ENCODE assay signal across 9 cellular contexts in the genomic region with DNA sequence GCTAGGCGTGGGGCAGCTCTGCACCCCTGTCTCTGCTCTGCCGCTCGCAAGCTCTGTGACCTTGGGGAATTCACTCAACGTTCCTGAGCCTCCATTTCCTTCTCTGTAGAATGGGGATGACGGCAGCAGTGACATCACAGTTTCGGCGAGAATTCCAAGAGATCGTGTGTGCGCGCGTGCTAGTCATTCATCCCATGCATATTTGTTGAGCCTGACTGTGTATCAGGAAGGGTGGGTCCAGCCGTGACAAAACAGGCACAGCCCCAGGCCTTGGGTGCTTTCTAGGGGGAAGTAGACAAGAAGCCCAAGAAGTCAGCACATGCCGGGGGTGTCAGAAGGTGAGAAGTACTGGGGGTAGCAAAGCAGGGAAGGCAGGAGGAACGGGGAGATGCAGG.
A peak's percentile ranks its signal among the peaks of the same experiment; 100 is the strongest.
DNase-seq lines count a peak whose midpoint lies in the region; ATAC-seq, FAIRE-seq and TF ChIP-seq lines count a peak whose summit lies in the region.
"Had no signal": no experiment of that assay in that cellular context is flagged by ENCODE, and none has a peak within 500 bp of the region (broad histone marks: within the 10 kb centered on the region; RNA-seq: fewer than 3 reads in every experiment).

No MANE protein-coding gene starts in this region.

- no peaks in the 10 kb centered on the region for H3K36me3 ChIP-seq in lower lobe of right lung
- H3K36me3 ChIP-seq in H7 (replicated peaks; ENCODE audit: control insufficient read depth, insufficient read depth, low read length): no peaks in the 10 kb centered on the region
- no peaks in the 10 kb centered on the region for H3K36me3 ChIP-seq in small intestine (ENCODE audit: control insufficient read depth in 2 of 2, insufficient read depth in 2 of 2, low read length in 2 of 2)

- H3K4me1 ChIP-seq in lower lobe of right lung (peaks cover 54% of the 10 kb centered on the region), small intestine (ENCODE audit: control insufficient read depth in 2 of 2, insufficient read depth in 1 of 2, low read depth in 1 of 2, low read length in 1 of 2) (peaks cover 0 to 5% of the 10 kb centered on the region in 2 donors)

- ATAC-seq in GM18861 (IDR thresholded peaks at IDR 0.05; ENCODE audit: unreplicated experiment) (peak; percentile 3), HG02870 (IDR thresholded peaks at IDR 0.05; ENCODE audit: unreplicated experiment) (peak; percentile 10), lower lobe of right lung (peak; percentile 18 to 48), HG02840 (IDR thresholded peaks at IDR 0.05; ENCODE audit: low FRiP score, unreplicated experiment) (no peak)

- intact Hi-C loops in lower lobe of right lung (cut with DNase I): no loop called here

- no peak for TF ChIP-seq CTCF in lower lobe of right lung (IDR thresholded peaks at IDR 0.05)

- H3K27me3 ChIP-seq in lower lobe of right lung (ENCODE audit: low read depth) (no peaks in the 10 kb centered on the region), H7 (ENCODE audit: control insufficient read depth, insufficient read depth, low read length) (no peaks in the 10 kb centered on the region), small intestine (ENCODE audit: control insufficient read depth in 2 of 2, insufficient read depth in 2 of 2, low read length in 2 of 2) (no peaks in the 10 kb centered on the region)

- H3K27me3 Mint-ChIP-seq in activated naive CD8-positive, alpha-beta T cell: no peaks in the 10 kb centered on the region

- H3K4me3 Mint-ChIP-seq in activated naive CD8-positive, alpha-beta T cell: peak overlapping the region; percentile 74

- H3K9me3 ChIP-seq in lower lobe of right lung (peaks cover under 1% of the 10 kb centered on the region), small intestine (ENCODE audit: control insufficient read depth, low read depth) (no peaks in the 10 kb centered on the region)

- H3K4me1 Mint-ChIP-seq in activated naive CD8-positive, alpha-beta T cell (ENCODE audit: low read depth): peaks cover 21% of the 10 kb centered on the region

- H3K36me3 Mint-ChIP-seq in activated naive CD8-positive, alpha-beta T cell: no peaks in the 10 kb centered on the region

- FAIRE-seq in small intestine (lab: Jason Lieb, UNC): no peak
- FAIRE-seq: endometrium had no signal

- DNase-seq in lower lobe of right lung (peak; percentile 71), HuH-7.5 (ENCODE audit: low spot score) (no peak), H7 (no peak), small intestine (no peak)

- H3K4me3 ChIP-seq in lower lobe of right lung (peak overlapping the region; percentile 38), H7 (ENCODE audit: insufficient read depth, low read depth, low read length) (no peak overlapping the region), small intestine (ENCODE audit: low read depth in 1 of 2, low read length in 2 of 2) (no peak overlapping the region)

- H3K27ac ChIP-seq in lower lobe of right lung: peak overlapping the region; percentile 81
- H3K27ac ChIP-seq in small intestine (ENCODE audit: low read depth in 1 of 2, low read length in 1 of 2): peak overlapping the region in 1 of 2 donors; percentile 85

- no peaks in the 10 kb centered on the region for H3K9me3 Mint-ChIP-seq in activated naive CD8-positive, alpha-beta T cell (ENCODE audit: low read depth)

- 76 to 80% (median 77%) methylated on average over 14 of the region's 14 CpGs for WGBS in small intestine, 3 donors

- peak overlapping the region; percentile 91 for H3K27ac Mint-ChIP-seq in activated naive CD8-positive, alpha-beta T cell
